In the genomic region with DNA sequence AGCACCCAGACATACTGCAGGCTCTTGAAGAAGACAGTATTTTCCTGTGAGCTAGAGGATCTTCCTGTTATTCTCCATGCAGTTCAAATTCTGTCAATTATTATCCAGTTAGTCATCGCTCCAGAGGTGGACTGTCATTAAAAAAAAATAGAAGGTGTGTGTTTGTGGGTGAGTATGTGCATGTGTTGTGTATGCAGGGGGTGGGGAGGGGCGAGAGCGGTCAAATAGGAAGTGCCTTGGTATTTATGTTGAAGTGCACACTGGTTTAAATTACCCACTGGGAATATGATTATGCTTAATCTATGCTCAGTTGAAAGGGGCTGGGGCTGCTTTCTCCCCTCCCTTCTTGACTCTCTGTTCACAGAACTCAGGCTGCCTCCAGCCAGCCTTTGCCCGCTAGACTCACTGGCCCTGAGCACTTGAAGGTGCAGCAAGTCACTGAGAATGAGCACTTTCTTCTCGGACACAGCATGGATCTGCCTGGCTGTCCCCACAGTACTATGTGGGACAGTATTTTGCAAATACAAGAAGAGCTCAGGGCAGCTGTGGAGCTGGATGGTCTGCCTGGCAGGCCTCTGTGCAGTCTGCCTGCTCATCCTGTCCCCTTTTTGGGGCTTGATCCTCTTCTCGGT, we compare ENCODE assay signal across 1 cellular context.
A peak's percentile ranks its signal among the peaks of the same experiment; 100 is the strongest.
TF ChIP-seq lines count a peak whose summit lies in the region.

A gene with protein sequence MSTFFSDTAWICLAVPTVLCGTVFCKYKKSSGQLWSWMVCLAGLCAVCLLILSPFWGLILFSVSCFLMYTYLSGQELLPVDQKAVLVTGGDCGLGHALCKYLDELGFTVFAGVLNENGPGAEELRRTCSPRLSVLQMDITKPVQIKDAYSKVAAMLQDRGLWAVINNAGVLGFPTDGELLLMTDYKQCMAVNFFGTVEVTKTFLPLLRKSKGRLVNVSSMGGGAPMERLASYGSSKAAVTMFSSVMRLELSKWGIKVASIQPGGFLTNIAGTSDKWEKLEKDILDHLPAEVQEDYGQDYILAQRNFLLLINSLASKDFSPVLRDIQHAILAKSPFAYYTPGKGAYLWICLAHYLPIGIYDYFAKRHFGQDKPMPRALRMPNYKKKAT (plus strand): TSS at position 273 of the 632 bp plus-strand sequence. CDS start 172 bp downstream, at position 445.

TF ChIP-seq in HepG2, 621 proteins besides CTCF, POLR2A, EP300 and RAD21 (continued from another document and continues in another):
- TF ChIP-seq, protein P1, sequence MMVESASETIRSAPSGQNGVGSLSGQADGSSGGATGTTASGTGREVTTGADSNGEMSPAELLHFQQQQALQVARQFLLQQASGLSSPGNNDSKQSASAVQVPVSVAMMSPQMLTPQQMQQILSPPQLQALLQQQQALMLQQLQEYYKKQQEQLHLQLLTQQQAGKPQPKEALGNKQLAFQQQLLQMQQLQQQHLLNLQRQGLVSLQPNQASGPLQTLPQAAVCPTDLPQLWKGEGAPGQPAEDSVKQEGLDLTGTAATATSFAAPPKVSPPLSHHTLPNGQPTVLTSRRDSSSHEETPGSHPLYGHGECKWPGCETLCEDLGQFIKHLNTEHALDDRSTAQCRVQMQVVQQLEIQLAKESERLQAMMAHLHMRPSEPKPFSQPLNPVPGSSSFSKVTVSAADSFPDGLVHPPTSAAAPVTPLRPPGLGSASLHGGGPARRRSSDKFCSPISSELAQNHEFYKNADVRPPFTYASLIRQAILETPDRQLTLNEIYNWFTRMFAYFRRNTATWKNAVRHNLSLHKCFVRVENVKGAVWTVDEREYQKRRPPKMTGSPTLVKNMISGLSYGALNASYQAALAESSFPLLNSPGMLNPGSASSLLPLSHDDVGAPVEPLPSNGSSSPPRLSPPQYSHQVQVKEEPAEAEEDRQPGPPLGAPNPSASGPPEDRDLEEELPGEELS (CRISPR knock-in tag; IDR thresholded peaks at IDR 0.05), result peak; percentile 93
- TF ChIP-seq PAF1 (CRISPR knock-in tag; IDR thresholded peaks at IDR 0.05) (no peak), BRD4 (CRISPR knock-in tag; IDR thresholded peaks at IDR 0.05) (0 out of 2 replicates have a peak, but pooled peaks have one; percentile 34), MEF2D (CRISPR knock-in tag; IDR thresholded peaks at IDR 0.05) (peak; percentile 68), FOSL1 (CRISPR knock-in tag; IDR thresholded peaks at IDR 0.05; ENCODE audit: borderline replicate concordance) (peak; percentile 45; the same call in 1 of the 2 replicates), HDAC6 (IDR thresholded peaks at IDR 0.05; ENCODE audit: low read depth, low read length) (no peak), RORA (CRISPR knock-in tag; IDR thresholded peaks at IDR 0.05) (no peak), SOX13 (IDR thresholded peaks at IDR 0.05) (no peak), SOX13 (CRISPR knock-in tag; conservative IDR thresholded peaks at IDR 0.05 in 1 of 2, IDR thresholded peaks at IDR 0.05 in 1 of 2) (peak in 1 of 2 experiments; percentile 71; a peak in 3 of 4 replicates), ZNF749 (CRISPR knock-in tag; IDR thresholded peaks at IDR 0.05; ENCODE audit: borderline replicate concordance) (no peak), ZNF761 (CRISPR knock-in tag; conservative IDR thresholded peaks at IDR 0.05) (peak; percentile 65; the same call in 1 of the 2 replicates), ZNF720 (CRISPR knock-in tag; IDR thresholded peaks at IDR 0.05) (no peak), EHMT2 (IDR thresholded peaks at IDR 0.05; ENCODE audit: borderline replicate concordance, low read depth, low read length) (no peak), ZFP90 (CRISPR knock-in tag; IDR thresholded peaks at IDR 0.05; ENCODE audit: borderline replicate concordance) (peak; percentile 15; the same call in 1 of the 2 replicates), RARA (CRISPR knock-in tag; IDR thresholded peaks at IDR 0.05) (peak; percentile 65), MBD4 (IDR thresholded peaks at IDR 0.05; ENCODE audit: borderline replicate concordance, low read length) (no peak), ZNF556 (CRISPR knock-in tag; IDR thresholded peaks at IDR 0.05; ENCODE audit: borderline replicate concordance) (no peak), ATRX (CRISPR knock-in tag; IDR thresholded peaks at IDR 0.05; ENCODE audit: borderline replicate concordance) (no peak), ZFP62 (CRISPR knock-in tag; IDR thresholded peaks at IDR 0.05) (no peak), ZBTB42 (CRISPR knock-in tag; IDR thresholded peaks at IDR 0.05) (no peak), GABPB1 (CRISPR knock-in tag; IDR thresholded peaks at IDR 0.05) (peak; percentile 17; the same call in 1 of the 2 replicates), SCMH1 (CRISPR knock-in tag; IDR thresholded peaks at IDR 0.05; ENCODE audit: borderline replicate concordance) (no peak), PPARG (CRISPR knock-in tag; conservative IDR thresholded peaks at IDR 0.05) (peak; percentile 67), ZNF326 (CRISPR knock-in tag; IDR thresholded peaks at IDR 0.05; ENCODE audit: borderline replicate concordance) (no peak), CENPT (CRISPR knock-in tag; IDR thresholded peaks at IDR 0.05; ENCODE audit: low read depth) (no peak), ZFAT (CRISPR knock-in tag; conservative IDR thresholded peaks at IDR 0.05) (no peak), REXO4 (CRISPR knock-in tag; IDR thresholded peaks at IDR 0.05; ENCODE audit: borderline replicate concordance) (no peak), ZSCAN22 (CRISPR knock-in tag; IDR thresholded peaks at IDR 0.05) (no peak)
- TF ChIP-seq, protein P2, sequence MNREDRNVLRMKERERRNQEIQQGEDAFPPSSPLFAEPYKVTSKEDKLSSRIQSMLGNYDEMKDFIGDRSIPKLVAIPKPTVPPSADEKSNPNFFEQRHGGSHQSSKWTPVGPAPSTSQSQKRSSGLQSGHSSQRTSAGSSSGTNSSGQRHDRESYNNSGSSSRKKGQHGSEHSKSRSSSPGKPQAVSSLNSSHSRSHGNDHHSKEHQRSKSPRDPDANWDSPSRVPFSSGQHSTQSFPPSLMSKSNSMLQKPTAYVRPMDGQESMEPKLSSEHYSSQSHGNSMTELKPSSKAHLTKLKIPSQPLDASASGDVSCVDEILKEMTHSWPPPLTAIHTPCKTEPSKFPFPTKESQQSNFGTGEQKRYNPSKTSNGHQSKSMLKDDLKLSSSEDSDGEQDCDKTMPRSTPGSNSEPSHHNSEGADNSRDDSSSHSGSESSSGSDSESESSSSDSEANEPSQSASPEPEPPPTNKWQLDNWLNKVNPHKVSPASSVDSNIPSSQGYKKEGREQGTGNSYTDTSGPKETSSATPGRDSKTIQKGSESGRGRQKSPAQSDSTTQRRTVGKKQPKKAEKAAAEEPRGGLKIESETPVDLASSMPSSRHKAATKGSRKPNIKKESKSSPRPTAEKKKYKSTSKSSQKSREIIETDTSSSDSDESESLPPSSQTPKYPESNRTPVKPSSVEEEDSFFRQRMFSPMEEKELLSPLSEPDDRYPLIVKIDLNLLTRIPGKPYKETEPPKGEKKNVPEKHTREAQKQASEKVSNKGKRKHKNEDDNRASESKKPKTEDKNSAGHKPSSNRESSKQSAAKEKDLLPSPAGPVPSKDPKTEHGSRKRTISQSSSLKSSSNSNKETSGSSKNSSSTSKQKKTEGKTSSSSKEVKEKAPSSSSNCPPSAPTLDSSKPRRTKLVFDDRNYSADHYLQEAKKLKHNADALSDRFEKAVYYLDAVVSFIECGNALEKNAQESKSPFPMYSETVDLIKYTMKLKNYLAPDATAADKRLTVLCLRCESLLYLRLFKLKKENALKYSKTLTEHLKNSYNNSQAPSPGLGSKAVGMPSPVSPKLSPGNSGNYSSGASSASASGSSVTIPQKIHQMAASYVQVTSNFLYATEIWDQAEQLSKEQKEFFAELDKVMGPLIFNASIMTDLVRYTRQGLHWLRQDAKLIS (CRISPR knock-in tag; IDR thresholded peaks at IDR 0.05), result no peak
- TF ChIP-seq, protein P3, sequence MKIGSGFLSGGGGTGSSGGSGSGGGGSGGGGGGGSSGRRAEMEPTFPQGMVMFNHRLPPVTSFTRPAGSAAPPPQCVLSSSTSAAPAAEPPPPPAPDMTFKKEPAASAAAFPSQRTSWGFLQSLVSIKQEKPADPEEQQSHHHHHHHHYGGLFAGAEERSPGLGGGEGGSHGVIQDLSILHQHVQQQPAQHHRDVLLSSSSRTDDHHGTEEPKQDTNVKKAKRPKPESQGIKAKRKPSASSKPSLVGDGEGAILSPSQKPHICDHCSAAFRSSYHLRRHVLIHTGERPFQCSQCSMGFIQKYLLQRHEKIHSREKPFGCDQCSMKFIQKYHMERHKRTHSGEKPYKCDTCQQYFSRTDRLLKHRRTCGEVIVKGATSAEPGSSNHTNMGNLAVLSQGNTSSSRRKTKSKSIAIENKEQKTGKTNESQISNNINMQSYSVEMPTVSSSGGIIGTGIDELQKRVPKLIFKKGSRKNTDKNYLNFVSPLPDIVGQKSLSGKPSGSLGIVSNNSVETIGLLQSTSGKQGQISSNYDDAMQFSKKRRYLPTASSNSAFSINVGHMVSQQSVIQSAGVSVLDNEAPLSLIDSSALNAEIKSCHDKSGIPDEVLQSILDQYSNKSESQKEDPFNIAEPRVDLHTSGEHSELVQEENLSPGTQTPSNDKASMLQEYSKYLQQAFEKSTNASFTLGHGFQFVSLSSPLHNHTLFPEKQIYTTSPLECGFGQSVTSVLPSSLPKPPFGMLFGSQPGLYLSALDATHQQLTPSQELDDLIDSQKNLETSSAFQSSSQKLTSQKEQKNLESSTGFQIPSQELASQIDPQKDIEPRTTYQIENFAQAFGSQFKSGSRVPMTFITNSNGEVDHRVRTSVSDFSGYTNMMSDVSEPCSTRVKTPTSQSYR (CRISPR knock-in tag; IDR thresholded peaks at IDR 0.05; ENCODE audit: borderline replicate concordance), result peak; percentile 39; the same call in 1 of the 2 replicates
- TF ChIP-seq, protein P4, sequence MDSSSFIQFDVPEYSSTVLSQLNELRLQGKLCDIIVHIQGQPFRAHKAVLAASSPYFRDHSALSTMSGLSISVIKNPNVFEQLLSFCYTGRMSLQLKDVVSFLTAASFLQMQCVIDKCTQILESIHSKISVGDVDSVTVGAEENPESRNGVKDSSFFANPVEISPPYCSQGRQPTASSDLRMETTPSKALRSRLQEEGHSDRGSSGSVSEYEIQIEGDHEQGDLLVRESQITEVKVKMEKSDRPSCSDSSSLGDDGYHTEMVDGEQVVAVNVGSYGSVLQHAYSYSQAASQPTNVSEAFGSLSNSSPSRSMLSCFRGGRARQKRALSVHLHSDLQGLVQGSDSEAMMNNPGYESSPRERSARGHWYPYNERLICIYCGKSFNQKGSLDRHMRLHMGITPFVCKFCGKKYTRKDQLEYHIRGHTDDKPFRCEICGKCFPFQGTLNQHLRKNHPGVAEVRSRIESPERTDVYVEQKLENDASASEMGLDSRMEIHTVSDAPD (CRISPR knock-in tag; IDR thresholded peaks at IDR 0.05), result no peak
- TF ChIP-seq, protein P5, sequence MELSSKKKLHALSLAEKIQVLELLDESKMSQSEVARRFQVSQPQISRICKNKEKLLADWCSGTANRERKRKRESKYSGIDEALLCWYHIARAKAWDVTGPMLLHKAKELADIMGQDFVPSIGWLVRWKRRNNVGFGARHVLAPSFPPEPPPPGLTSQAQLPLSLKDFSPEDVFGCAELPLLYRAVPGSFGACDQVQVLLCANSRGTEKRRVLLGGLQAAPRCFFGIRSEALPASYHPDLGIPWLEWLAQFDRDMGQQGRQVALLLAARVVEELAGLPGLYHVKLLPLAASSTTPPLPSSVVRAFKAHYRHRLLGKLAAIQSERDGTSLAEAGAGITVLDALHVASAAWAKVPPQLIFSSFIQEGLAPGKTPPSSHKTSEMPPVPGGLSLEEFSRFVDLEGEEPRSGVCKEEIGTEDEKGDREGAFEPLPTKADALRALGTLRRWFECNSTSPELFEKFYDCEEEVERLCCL (CRISPR knock-in tag; IDR thresholded peaks at IDR 0.05; ENCODE audit: borderline replicate concordance), result no peak
- TF ChIP-seq, protein P6, sequence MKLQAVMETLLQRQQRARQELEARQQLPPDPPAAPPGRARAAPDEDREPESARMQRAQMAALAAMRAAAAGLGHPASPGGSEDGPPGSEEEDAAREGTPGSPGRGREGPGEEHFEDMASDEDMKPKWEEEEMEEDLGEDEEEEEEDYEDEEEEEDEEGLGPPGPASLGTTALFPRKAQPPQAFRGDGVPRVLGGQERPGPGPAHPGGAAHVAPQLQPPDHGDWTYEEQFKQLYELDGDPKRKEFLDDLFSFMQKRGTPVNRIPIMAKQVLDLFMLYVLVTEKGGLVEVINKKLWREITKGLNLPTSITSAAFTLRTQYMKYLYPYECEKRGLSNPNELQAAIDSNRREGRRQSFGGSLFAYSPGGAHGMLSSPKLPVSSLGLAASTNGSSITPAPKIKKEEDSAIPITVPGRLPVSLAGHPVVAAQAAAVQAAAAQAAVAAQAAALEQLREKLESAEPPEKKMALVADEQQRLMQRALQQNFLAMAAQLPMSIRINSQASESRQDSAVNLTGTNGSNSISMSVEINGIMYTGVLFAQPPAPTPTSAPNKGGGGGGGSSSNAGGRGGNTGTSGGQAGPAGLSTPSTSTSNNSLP (IDR thresholded peaks at IDR 0.05; ENCODE audit: low read depth, low read length), result peak; percentile 90
- TF ChIP-seq, protein P7, sequence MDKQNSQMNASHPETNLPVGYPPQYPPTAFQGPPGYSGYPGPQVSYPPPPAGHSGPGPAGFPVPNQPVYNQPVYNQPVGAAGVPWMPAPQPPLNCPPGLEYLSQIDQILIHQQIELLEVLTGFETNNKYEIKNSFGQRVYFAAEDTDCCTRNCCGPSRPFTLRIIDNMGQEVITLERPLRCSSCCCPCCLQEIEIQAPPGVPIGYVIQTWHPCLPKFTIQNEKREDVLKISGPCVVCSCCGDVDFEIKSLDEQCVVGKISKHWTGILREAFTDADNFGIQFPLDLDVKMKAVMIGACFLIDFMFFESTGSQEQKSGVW (CRISPR knock-in tag; IDR thresholded peaks at IDR 0.05; ENCODE audit: borderline replicate concordance), result no peak
- TF ChIP-seq, protein P8, sequence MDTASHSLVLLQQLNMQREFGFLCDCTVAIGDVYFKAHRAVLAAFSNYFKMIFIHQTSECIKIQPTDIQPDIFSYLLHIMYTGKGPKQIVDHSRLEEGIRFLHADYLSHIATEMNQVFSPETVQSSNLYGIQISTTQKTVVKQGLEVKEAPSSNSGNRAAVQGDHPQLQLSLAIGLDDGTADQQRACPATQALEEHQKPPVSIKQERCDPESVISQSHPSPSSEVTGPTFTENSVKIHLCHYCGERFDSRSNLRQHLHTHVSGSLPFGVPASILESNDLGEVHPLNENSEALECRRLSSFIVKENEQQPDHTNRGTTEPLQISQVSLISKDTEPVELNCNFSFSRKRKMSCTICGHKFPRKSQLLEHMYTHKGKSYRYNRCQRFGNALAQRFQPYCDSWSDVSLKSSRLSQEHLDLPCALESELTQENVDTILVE (CRISPR knock-in tag; IDR thresholded peaks at IDR 0.05), result no peak
- TF ChIP-seq, protein P9, sequence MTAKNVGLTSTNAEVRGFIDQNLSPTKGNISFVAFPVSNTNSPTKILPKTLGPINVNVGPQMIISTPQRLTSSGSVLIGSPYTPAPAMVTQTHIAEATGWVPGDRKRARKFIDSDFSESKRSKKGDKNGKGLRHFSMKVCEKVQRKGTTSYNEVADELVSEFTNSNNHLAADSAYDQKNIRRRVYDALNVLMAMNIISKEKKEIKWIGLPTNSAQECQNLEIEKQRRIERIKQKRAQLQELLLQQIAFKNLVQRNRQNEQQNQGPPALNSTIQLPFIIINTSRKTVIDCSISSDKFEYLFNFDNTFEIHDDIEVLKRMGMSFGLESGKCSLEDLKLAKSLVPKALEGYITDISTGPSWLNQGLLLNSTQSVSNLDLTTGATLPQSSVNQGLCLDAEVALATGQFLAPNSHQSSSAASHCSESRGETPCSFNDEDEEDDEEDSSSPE (CRISPR knock-in tag; IDR thresholded peaks at IDR 0.05), result no peak
- TF ChIP-seq, protein P10, sequence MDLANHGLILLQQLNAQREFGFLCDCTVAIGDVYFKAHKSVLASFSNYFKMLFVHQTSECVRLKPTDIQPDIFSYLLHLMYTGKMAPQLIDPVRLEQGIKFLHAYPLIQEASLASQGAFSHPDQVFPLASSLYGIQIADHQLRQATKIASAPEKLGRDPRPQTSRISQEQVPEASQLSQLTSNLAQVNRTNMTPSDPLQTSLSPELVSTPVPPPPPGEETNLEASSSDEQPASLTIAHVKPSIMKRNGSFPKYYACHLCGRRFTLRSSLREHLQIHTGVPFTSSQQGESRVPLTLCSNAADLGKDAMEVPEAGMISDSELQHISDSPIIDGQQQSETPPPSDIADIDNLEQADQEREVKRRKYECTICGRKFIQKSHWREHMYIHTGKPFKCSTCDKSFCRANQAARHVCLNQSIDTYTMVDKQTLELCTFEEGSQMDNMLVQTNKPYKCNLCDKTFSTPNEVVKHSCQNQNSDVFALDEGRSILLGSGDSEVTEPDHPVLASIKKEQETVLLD (CRISPR knock-in tag; IDR thresholded peaks at IDR 0.05; ENCODE audit: low read depth), result no peak
